20 cellular contexts compared by ENCODE assay signal in the genomic region with DNA sequence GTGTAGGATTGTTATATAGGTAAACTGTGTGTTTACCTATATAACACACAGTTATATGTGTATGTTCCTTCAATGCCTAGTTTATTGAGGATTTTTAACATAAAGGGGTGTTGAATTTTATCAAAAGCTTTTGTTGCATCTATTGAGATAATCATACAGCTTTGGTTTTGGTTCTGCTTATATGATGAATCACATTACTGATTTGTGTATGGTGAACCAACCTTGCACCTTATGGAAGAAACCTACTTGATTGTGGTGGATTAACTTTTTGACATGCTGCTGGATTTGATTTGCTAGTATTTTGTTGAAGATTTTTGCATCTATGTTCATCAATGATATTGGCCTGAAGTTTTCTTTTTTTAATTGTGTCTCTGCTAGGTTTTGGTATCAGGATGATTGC.
"Had no signal": no experiment of that assay in that cellular context is flagged by ENCODE, and none has a peak within 500 bp of the region (broad histone marks: within the 10 kb centered on the region; RNA-seq: fewer than 3 reads in every experiment).

No MANE protein-coding gene starts in this region.

- H3K4me3 Mint-ChIP-seq: activated naive CD4-positive, alpha-beta T cell treated with anti-CD3 and anti-CD28 coated beads, Interleukin-2, amount 50 U/mL, for 24 hours; T-helper 1 cell treated with Interleukin-12 subunit alpha and Interleukin-12 subunit beta and Interleukin-4 antibody, amounts not matched to agents 30 μg/mL and 1 μg/mL, for 36 hours; WTC11 had no signal

- DNase-seq: activated CD4-positive, alpha-beta T cell treated with anti-CD3 and anti-CD28 coated beads for 48 hours; activated CD4-positive, alpha-beta T cell treated with anti-CD3 and anti-CD28 coated beads, Interleukin-2, amount 50 U/mL, for 4 hours; activated CD4-positive, CD25-positive, alpha-beta regulatory T cell treated with anti-CD3 and anti-CD28 coated beads, Interleukin-2, amount 50 U/mL, for 72 hours; activated CD8-positive, alpha-beta memory T cell treated with anti-CD3 and anti-CD28 coated beads for 24 hours; activated T-cell treated with anti-CD3 and anti-CD28 coated beads, Interleukin-2, amount 50 U/mL, for 48 hours; adrenal gland; anterior cingulate cortex; caudate nucleus; MG63; NCI-H1105; NCI-H1436 treated with DMSO at 0.1 percent for 48 hours; NCI-H187; NCI-H2081 treated with DMSO at 0.1 percent for 48 hours; NCI-H446; NCI-H524; PC-3; SHP77 treated with DMSO at 0.1 percent for 48 hours had no signal

- H3K27ac Mint-ChIP-seq: WTC11 had no signal

- ATAC-seq: PC-3, WTC11 had no signal
